21 cellular contexts compared by ENCODE assay signal in genomic region chr11:454801-455565, GRCh38. TPM values are rescaled to one million over a fixed set of nuclear protein-coding genes. Genes with fewer than 3 reads are reported as not detected.
A peak's percentile ranks its signal among the peaks of the same experiment; 100 is the strongest.
DNase-seq lines count a peak whose midpoint lies in the region; ATAC-seq and TF ChIP-seq lines count a peak whose summit lies in the region.
"Had no signal": no experiment of that assay in that cellular context is flagged by ENCODE, and none has a peak within 500 bp of the region (broad histone marks: within the 10 kb centered on the region; RNA-seq: fewer than 3 reads in every experiment).

No MANE protein-coding gene starts in this region.

- H3K27me3 Mint-ChIP-seq in T-helper 1 cell treated with Interleukin-12 subunit alpha and Interleukin-12 subunit beta and Interleukin-4 antibody, amounts not matched to agents 30 μg/mL and 1 μg/mL, for 36 hours (ENCODE audit: low read depth) = no peaks in the 10 kb centered on the region
- H3K27me3 Mint-ChIP-seq in GM23338 (ENCODE audit: insufficient read depth, low read depth, poor library complexity) (peaks cover 8% of the 10 kb centered on the region), chondrocyte (ENCODE audit: low read depth) (no peaks in the 10 kb centered on the region), nephron progenitor cell (ENCODE audit: low read depth, poor library complexity) (no peaks in the 10 kb centered on the region)
- H3K27me3 Mint-ChIP-seq: activated naive CD8-positive, alpha-beta T cell treated with anti-CD3 and anti-CD28 coated beads, Interleukin-2, amount 10 ng/mL, durations not matched to agents 7 days and 5 days; naive B cell had no signal

- TF ChIP-seq CTCF in GM23338 (conservative IDR thresholded peaks at IDR 0.05; ENCODE audit: low read depth in 2 of 2) (no peak), chondrocyte (IDR thresholded peaks at IDR 0.05) (no peak), nephron progenitor cell (IDR thresholded peaks at IDR 0.05) (no peak), stomach (IDR thresholded peaks at IDR 0.05) (no peak), spleen (IDR thresholded peaks at IDR 0.05 in 8 of 11, conservative IDR thresholded peaks at IDR 0.05 in 3 of 11) (no peak)

- TF ChIP-seq EP300 in stomach (IDR thresholded peaks at IDR 0.05) = no peak

- peaks cover 16% of the 10 kb centered on the region for H3K36me3 Mint-ChIP-seq in T-helper 1 cell treated with Interleukin-12 subunit alpha and Interleukin-12 subunit beta and Interleukin-4 antibody, amounts not matched to agents 30 μg/mL and 1 μg/mL, for 36 hours (ENCODE audit: low read depth)
- H3K36me3 Mint-ChIP-seq in GM23338 (ENCODE audit: low read depth) (peaks cover 37% of the 10 kb centered on the region), chondrocyte (ENCODE audit: low read depth) (peaks cover 3% of the 10 kb centered on the region), nephron progenitor cell (ENCODE audit: low read depth) (peaks cover 44% of the 10 kb centered on the region)

- WGBS in stomach, 5 donors = 72 to 81% (median 76%) methylated on average over 9 to 14 of the region's 14 CpGs
- WGBS in spleen, 5 donors = 73 to 87% (median 75%) methylated on average over 10 to 14 of the region's 14 CpGs

- H3K4me3 ChIP-seq in GM23338 = no peak overlapping the region
- no peak overlapping the region for H3K4me3 ChIP-seq in stomach
- no peak overlapping the region for H3K4me3 ChIP-seq in spleen
- H3K4me3 ChIP-seq: right lobe of liver, transverse colon had no signal

- no peak overlapping the region for H2AFZ ChIP-seq in GM23338

- H3K4me1 Mint-ChIP-seq in T-helper 1 cell treated with Interleukin-12 subunit alpha and Interleukin-12 subunit beta and Interleukin-4 antibody, amounts not matched to agents 30 μg/mL and 1 μg/mL, for 36 hours (ENCODE audit: low read depth) = peaks cover 25% of the 10 kb centered on the region
- peaks cover 39% of the 10 kb centered on the region for H3K4me1 Mint-ChIP-seq in GM23338
- H3K4me1 Mint-ChIP-seq in chondrocyte (ENCODE audit: low read depth) = peaks cover 28% of the 10 kb centered on the region
- H3K4me1 Mint-ChIP-seq in nephron progenitor cell = peaks cover 64% of the 10 kb centered on the region

- H3K36me3 ChIP-seq in GM23338 (ENCODE audit: insufficient read depth) = no peaks in the 10 kb centered on the region; the same call in 1 of the 2 replicates
- peaks cover under 1 to 46% (median 36%) of the 10 kb centered on the region in 4 donors for H3K36me3 ChIP-seq in stomach
- H3K36me3 ChIP-seq in spleen = peaks cover 0 to 40% (median 12%) of the 10 kb centered on the region in 6 donors
- H3K36me3 ChIP-seq: transverse colon had no signal

- TF ChIP-seq POLR2A in stomach (IDR thresholded peaks at IDR 0.05) (no peak), spleen (IDR thresholded peaks at IDR 0.05) (no peak)

- peak overlapping the region; percentile 20 for H3K27ac Mint-ChIP-seq in T-helper 1 cell treated with Interleukin-12 subunit alpha and Interleukin-12 subunit beta and Interleukin-4 antibody, amounts not matched to agents 30 μg/mL and 1 μg/mL, for 36 hours
- H3K27ac Mint-ChIP-seq in GM23338 (peak overlapping the region; percentile 40; the same call in 1 of the 2 replicates), chondrocyte (ENCODE audit: unreplicated experiment) (no peak overlapping the region), nephron progenitor cell (peak overlapping the region; percentile 84)
- H3K27ac Mint-ChIP-seq: activated naive CD8-positive, alpha-beta T cell treated with anti-CD3 and anti-CD28 coated beads, Interleukin-2, amount 10 ng/mL, durations not matched to agents 7 days and 5 days; activated T-helper 2 cell treated with anti-CD3 and anti-CD28 coated beads, Interferon-gamma antibody, Interleukin-2, Interleukin-4, amounts not matched to agents 10 μg/mL and 5 μg/mL and 100 μg/mL, durations not matched to agents 14 hours and 24 hours and 36 hours had no signal

- intact Hi-C loops in stomach (cut with DNase I; ENCODE audit: low total_unique reads) = no loop called here
- intact Hi-C loops in spleen (cut with DNase I; ENCODE audit: low total_unique reads) = loop anchor here (5.0 kb wide), 1 partner anchor 48 kb away; no protein-coding TSS in a partner anchor

- H3K4me1 ChIP-seq in GM23338 (ENCODE audit: insufficient read depth) = peaks cover 23% of the 10 kb centered on the region
- peaks cover 11 to 24% (median 19%) of the 10 kb centered on the region in 4 donors for H3K4me1 ChIP-seq in stomach
- H3K4me1 ChIP-seq in spleen = peaks cover 22 to 61% (median 44%) of the 10 kb centered on the region in 6 donors

- no peak overlapping the region for H3K4me3 Mint-ChIP-seq in T-helper 1 cell treated with Interleukin-12 subunit alpha and Interleukin-12 subunit beta and Interleukin-4 antibody, amounts not matched to agents 30 μg/mL and 1 μg/mL, for 36 hours
- H3K4me3 Mint-ChIP-seq in GM23338 (no peak overlapping the region), chondrocyte (ENCODE audit: unreplicated experiment) (no peak overlapping the region), nephron progenitor cell (no peak overlapping the region)
- H3K4me3 Mint-ChIP-seq: activated naive CD8-positive, alpha-beta T cell treated with anti-CD3 and anti-CD28 coated beads, Interleukin-2, amount 10 ng/mL, durations not matched to agents 7 days and 5 days had no signal

- peaks cover 84% of the 10 kb centered on the region for H3K79me2 ChIP-seq in GM23338 (replicated peaks; ENCODE audit: insufficient read depth)

- H4K20me1 ChIP-seq in GM23338 (replicated peaks; ENCODE audit: insufficient read depth) = peaks cover 33% of the 10 kb centered on the region

- no peaks in the 10 kb centered on the region for H3K9me3 ChIP-seq in stomach
- H3K9me3 ChIP-seq in spleen = no peaks in the 10 kb centered on the region
- H3K9me3 ChIP-seq: right lobe of liver, transverse colon had no signal

- peak overlapping the region; percentile 32; the same call in 1 of the 2 replicates for H3K27ac ChIP-seq in GM23338 (ENCODE audit: low read depth)
- no peak overlapping the region for H3K27ac ChIP-seq in stomach
- peak overlapping the region in 1 of 8 donors; percentile 27 for H3K27ac ChIP-seq in spleen
- H3K27ac ChIP-seq: 22Rv1, right lobe of liver, transverse colon had no signal

- H3F3A ChIP-seq in GM23338 (replicated peaks; ENCODE audit: low read depth) = peaks cover 11% of the 10 kb centered on the region

- no peaks in the 10 kb centered on the region for H3K9me3 Mint-ChIP-seq in T-helper 1 cell treated with Interleukin-12 subunit alpha and Interleukin-12 subunit beta and Interleukin-4 antibody, amounts not matched to agents 30 μg/mL and 1 μg/mL, for 36 hours
- H3K9me3 Mint-ChIP-seq in GM23338 (no peaks in the 10 kb centered on the region; the same call in 2 of the 3 replicates), chondrocyte (ENCODE audit: low read depth) (no peaks in the 10 kb centered on the region), nephron progenitor cell (no peaks in the 10 kb centered on the region)
- H3K9me3 Mint-ChIP-seq: activated naive CD8-positive, alpha-beta T cell treated with anti-CD3 and anti-CD28 coated beads, Interleukin-2, amount 10 ng/mL, durations not matched to agents 7 days and 5 days; activated T-helper 2 cell treated with anti-CD3 and anti-CD28 coated beads, Interferon-gamma antibody, Interleukin-2, Interleukin-4, amounts not matched to agents 10 μg/mL and 5 μg/mL and 100 μg/mL, durations not matched to agents 14 hours and 24 hours and 36 hours; naive B cell had no signal

- DNase-seq in T-helper 1 cell (no peak), GM23338 (ENCODE audit: low spot score) (no peak), chondrocyte (ENCODE audit: low spot score) (peak; percentile 77), nephron progenitor cell (no peak), stomach (no peak), spleen (no peak)
- DNase-seq: activated CD4-positive, alpha-beta T cell treated with anti-CD3 and anti-CD28 coated beads, Interleukin-2, amount 50 U/mL, for 48 hours; activated naive CD8-positive, alpha-beta T cell treated with anti-CD3 and anti-CD28 coated beads, Interleukin-2, amount 10 ng/mL, durations not matched to agents 7 days and 5 days; cerebellar nuclear complex; DMS53; naive B cell; NCI-H1105; NCI-H1930; NCI-H526 treated with DMSO at 0.1 percent for 48 hours; right lobe of liver; transverse colon had no signal

- ATAC-seq in GM23338 = no peak
- ATAC-seq in HG03521 (IDR thresholded peaks at IDR 0.05; ENCODE audit: unreplicated experiment) = no peak
- ATAC-seq: HepG2, right lobe of liver had no signal

- H3K4me2 ChIP-seq in GM23338 = no peak overlapping the region

- no peaks in the 10 kb centered on the region for H3K9me2 ChIP-seq in GM23338 (ENCODE audit: insufficient read depth)

- H3K27me3 ChIP-seq in GM23338 (ENCODE audit: insufficient read depth) = no peaks in the 10 kb centered on the region
- no peaks in the 10 kb centered on the region for H3K27me3 ChIP-seq in stomach
- no peaks in the 10 kb centered on the region for H3K27me3 ChIP-seq in spleen (replicated peaks in 1 of 7)
- H3K27me3 ChIP-seq: right lobe of liver, transverse colon had no signal

RNA-seq across cellular contexts. Expression of gene PTDSS2, which starts 4.9 kb away (rescaled TPM):
- 46.6 and 145 TPM in 2 replicates for total RNA-seq in GM23338 (2014; rRNA removed; shearing (Covaris generic))
- polyA plus RNA-seq in GM23338 (2016; fragmentation: Nextera tagmentation; extraction: Ambion mirVana) (22.7 and 23.8 TPM in 2 replicates), stomach (10 to 100 TPM; 11.6 to 24.3 (median 22.3) TPM), spleen (10 to 100 TPM; 11.0 to 26.6 (median 14.9) TPM)
- total RNA-seq in chondrocyte (30.0 to 32.5 TPM (median 32.0 TPM) in 3 replicates), stomach (100 to 1,000 TPM in 2 of 5 donors, 10 to 100 TPM in 3; 16.5 to 264 (median 59.0) TPM), spleen (10 to 100 TPM; 24.6 to 40.7 (median 29.4) TPM)

RNA-seq across cellular contexts. Expression of gene ANO9, which starts 13.2 kb away (rescaled TPM):
- 6.5 and 10.2 TPM in 2 replicates for total RNA-seq in GM23338 (2014; rRNA removed; shearing (Covaris generic))
- polyA plus RNA-seq in GM23338 (2016; fragmentation: Nextera tagmentation; extraction: Ambion mirVana) (7.5 and 9.0 TPM in 2 replicates), stomach (10 to 100 TPM in 2 of 3 donors, 1 to 10 TPM in 1; 9.8 to 37.6 (median 12.8) TPM), spleen (10 to 100 TPM; 32.7 to 53.8 (median 50.3) TPM)
- total RNA-seq in chondrocyte (not detected in 3 replicates), stomach (100 to 1,000 TPM in 1 of 5 donors, 10 to 100 TPM in 3, 1 to 10 TPM in 1; 5.7 to 208 (median 40.2) TPM), spleen (10 to 100 TPM; 10.2 to 34.5 (median 25.9) TPM)

RNA-seq across cellular contexts. Expression of gene SIGIRR, which starts 40.2 kb away (rescaled TPM):
- total RNA-seq in GM23338 (2014; rRNA removed; shearing (Covaris generic)) = 59.1 and 63.0 TPM in 2 replicates
- polyA plus RNA-seq in GM23338 (2016; fragmentation: Nextera tagmentation; extraction: Ambion mirVana) (72.2 and 96.2 TPM in 2 replicates), stomach (100 to 1,000 TPM; 110 to 227 (median 164) TPM), spleen (100 to 1,000 TPM in 2 of 3 donors, 10 to 100 TPM in 1; 95.9 to 194 (median 161) TPM)
- total RNA-seq in chondrocyte (12.3 to 26.6 TPM (median 25.9 TPM) in 3 replicates), stomach (100 to 1,000 TPM in 3 of 5 donors, 10 to 100 TPM in 2; 11.4 to 325 (median 110) TPM), spleen (100 to 1,000 TPM in 2 of 7 donors, 10 to 100 TPM in 5; 67.9 to 118 (median 90.9) TPM)

RNA-seq across cellular contexts. Expression of gene RNH1, which starts 52.1 kb away (rescaled TPM):
- total RNA-seq in GM23338 (2014; rRNA removed; shearing (Covaris generic)) = 50.4 and 56.3 TPM in 2 replicates
- polyA plus RNA-seq in GM23338 (2016; fragmentation: Nextera tagmentation; extraction: Ambion mirVana) (32.3 and 33.3 TPM in 2 replicates), stomach (100 to 1,000 TPM in 2 of 3 donors, 10 to 100 TPM in 1; 95.3 to 149 (median 106) TPM), spleen (100 to 1,000 TPM in 1 of 3 donors, 10 to 100 TPM in 2; 72.8 to 143 (median 83.8) TPM)
- total RNA-seq in chondrocyte (146 to 166 TPM (median 161 TPM) in 3 replicates), stomach (100 to 1,000 TPM in 4 of 5 donors, 10 to 100 TPM in 1; 61.3 to 260 (median 137) TPM), spleen (100 to 1,000 TPM; 133 to 159 (median 147) TPM)
